Comparison of ENCODE assay signal across 1 cellular context in the genomic region with DNA sequence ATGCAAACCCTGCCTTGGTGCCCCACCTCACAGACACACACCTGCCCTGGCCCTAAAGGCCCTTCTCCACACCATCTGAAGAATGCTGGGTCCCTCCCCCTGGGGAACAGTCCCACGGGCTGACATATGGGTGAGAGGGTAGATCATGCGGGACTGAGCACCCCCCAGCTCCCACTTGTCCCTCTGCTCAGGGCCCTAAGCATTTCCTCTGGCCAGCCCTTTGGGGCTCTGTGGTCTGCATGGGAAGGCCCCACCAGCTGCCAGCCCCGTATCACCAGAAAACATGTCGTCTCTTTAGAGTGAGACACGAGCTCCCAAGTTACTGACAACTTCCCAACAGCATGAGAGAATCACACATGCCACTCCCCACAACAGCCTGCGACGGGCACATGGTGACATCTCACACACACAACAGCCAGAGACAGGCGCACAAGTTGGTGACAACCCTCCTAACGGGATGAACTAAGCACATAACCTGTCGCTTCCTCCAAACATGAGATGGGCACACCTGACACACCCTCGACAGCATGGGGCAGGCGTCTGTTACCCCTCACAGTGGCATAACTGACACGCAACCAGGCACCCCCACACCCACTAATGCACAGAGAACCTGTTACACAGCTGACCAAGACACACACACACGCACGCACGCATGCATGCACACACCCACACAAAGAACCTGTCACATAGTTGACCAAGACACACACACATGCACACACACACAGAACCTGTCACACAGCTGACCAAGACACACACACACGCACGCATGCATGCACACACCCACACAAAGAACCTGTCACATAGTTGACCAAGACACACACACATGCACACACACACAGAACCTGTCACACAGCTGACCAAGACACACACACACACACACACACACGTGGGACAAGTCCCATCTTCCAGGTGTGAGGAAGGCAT.
A peak's percentile ranks its signal among the peaks of the same experiment; 100 is the strongest.
TF ChIP-seq lines count a peak whose summit lies in the region.

No MANE protein-coding gene starts in this region.

TF ChIP-seq in GM12878, 131 proteins besides CTCF, POLR2A, EP300 and RAD21:
- TF ChIP-seq MEF2B (IDR thresholded peaks at IDR 0.05; ENCODE audit: partially characterized antibody, poor library complexity, severe bottlenecking) (peak; percentile 14), CHD1 (IDR thresholded peaks at IDR 0.05; ENCODE audit: low read depth, low read length) (no peak), ZNF687 (IDR thresholded peaks at IDR 0.05) (no peak), RBBP5 (conservative IDR thresholded peaks at IDR 0.05) (no peak), TCF3 (IDR thresholded peaks at IDR 0.05; ENCODE audit: borderline replicate concordance, insufficient read depth, low read depth, low read length) (0 out of 2 replicates have a peak, but pooled peaks have one; percentile 22), BCL3 (IDR thresholded peaks at IDR 0.05; ENCODE audit: borderline replicate concordance, insufficient read depth, low read depth, low read length, poor library complexity, severe bottlenecking) (peak; percentile 94)
- TF ChIP-seq, protein P1, sequence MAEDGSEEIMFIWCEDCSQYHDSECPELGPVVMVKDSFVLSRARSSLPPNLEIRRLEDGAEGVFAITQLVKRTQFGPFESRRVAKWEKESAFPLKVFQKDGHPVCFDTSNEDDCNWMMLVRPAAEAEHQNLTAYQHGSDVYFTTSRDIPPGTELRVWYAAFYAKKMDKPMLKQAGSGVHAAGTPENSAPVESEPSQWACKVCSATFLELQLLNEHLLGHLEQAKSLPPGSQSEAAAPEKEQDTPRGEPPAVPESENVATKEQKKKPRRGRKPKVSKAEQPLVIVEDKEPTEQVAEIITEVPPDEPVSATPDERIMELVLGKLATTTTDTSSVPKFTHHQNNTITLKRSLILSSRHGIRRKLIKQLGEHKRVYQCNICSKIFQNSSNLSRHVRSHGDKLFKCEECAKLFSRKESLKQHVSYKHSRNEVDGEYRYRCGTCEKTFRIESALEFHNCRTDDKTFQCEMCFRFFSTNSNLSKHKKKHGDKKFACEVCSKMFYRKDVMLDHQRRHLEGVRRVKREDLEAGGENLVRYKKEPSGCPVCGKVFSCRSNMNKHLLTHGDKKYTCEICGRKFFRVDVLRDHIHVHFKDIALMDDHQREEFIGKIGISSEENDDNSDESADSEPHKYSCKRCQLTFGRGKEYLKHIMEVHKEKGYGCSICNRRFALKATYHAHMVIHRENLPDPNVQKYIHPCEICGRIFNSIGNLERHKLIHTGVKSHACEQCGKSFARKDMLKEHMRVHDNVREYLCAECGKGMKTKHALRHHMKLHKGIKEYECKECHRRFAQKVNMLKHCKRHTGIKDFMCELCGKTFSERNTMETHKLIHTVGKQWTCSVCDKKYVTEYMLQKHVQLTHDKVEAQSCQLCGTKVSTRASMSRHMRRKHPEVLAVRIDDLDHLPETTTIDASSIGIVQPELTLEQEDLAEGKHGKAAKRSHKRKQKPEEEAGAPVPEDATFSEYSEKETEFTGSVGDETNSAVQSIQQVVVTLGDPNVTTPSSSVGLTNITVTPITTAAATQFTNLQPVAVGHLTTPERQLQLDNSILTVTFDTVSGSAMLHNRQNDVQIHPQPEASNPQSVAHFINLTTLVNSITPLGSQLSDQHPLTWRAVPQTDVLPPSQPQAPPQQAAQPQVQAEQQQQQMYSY (CRISPR knock-in tag; IDR thresholded peaks at IDR 0.05) = no peak
- TF ChIP-seq, protein P2, sequence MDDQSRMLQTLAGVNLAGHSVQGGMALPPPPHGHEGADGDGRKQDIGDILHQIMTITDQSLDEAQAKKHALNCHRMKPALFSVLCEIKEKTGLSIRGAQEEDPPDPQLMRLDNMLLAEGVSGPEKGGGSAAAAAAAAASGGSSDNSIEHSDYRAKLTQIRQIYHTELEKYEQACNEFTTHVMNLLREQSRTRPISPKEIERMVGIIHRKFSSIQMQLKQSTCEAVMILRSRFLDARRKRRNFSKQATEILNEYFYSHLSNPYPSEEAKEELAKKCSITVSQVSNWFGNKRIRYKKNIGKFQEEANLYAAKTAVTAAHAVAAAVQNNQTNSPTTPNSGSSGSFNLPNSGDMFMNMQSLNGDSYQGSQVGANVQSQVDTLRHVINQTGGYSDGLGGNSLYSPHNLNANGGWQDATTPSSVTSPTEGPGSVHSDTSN (IDR thresholded peaks at IDR 0.05; ENCODE audit: insufficient replicate concordance, low read depth, low read length) = peak; percentile 6
